Comparison of ENCODE assay signal across 2 cellular contexts in genomic region chr16:9334091-9334490, GRCh38.
TF ChIP-seq lines count a peak whose summit lies in the region.

No MANE protein-coding gene starts in this region.

TF ChIP-seq in SK-N-SH, 30 proteins besides CTCF, POLR2A, EP300 and RAD21 (continued from another document):
- TF ChIP-seq MAX (IDR thresholded peaks at IDR 0.05; ENCODE audit: low read depth) (no peak), MXI1 (IDR thresholded peaks at IDR 0.05; ENCODE audit: low read depth, low read length) (no peak), FOSL2 (IDR thresholded peaks at IDR 0.05; ENCODE audit: borderline replicate concordance, low read depth) (no peak), FOXM1 (IDR thresholded peaks at IDR 0.05; ENCODE audit: low read depth) (no peak), YY1 (IDR thresholded peaks at IDR 0.05; ENCODE audit: low read depth) (no peak), NFIC (IDR thresholded peaks at IDR 0.05; ENCODE audit: borderline replicate concordance) (no peak)

TF ChIP-seq in SK-N-SH treated with all-trans-retinoic acid at 6 μM for 48 hours, 23 proteins besides CTCF, POLR2A, EP300 and RAD21 (continued from another document):
- no peak for TF ChIP-seq CSRNP3 (CRISPR knock-in tag; IDR thresholded peaks at IDR 0.05)
- TF ChIP-seq BACH2 (CRISPR knock-in tag; IDR thresholded peaks at IDR 0.05; ENCODE audit: borderline replicate concordance), result no peak
- no peak for TF ChIP-seq PATZ1 (CRISPR knock-in tag; IDR thresholded peaks at IDR 0.05; ENCODE audit: borderline replicate concordance)
- no peak for TF ChIP-seq POU6F1 (CRISPR knock-in tag; IDR thresholded peaks at IDR 0.05; ENCODE audit: borderline replicate concordance, low read depth)
- TF ChIP-seq OSR1 (CRISPR knock-in tag; IDR thresholded peaks at IDR 0.05), result no peak
- no peak for TF ChIP-seq ZC3H10 (CRISPR knock-in tag; IDR thresholded peaks at IDR 0.05)
- no peak for TF ChIP-seq ESRRG (CRISPR knock-in tag; IDR thresholded peaks at IDR 0.05)
- no peak for TF ChIP-seq ISL1 (CRISPR knock-in tag; IDR thresholded peaks at IDR 0.05)
- no peak for TF ChIP-seq TCF4 (CRISPR knock-in tag; IDR thresholded peaks at IDR 0.05; ENCODE audit: borderline replicate concordance)
- TF ChIP-seq GLIS3 (CRISPR knock-in tag; IDR thresholded peaks at IDR 0.05), result no peak
- no peak for TF ChIP-seq RARB (CRISPR knock-in tag; IDR thresholded peaks at IDR 0.05)
- TF ChIP-seq CSDC2 (CRISPR knock-in tag; IDR thresholded peaks at IDR 0.05), result no peak
- no peak for TF ChIP-seq CREB5 (CRISPR knock-in tag; IDR thresholded peaks at IDR 0.05; ENCODE audit: low read depth)
- no peak for TF ChIP-seq TSHZ2 (CRISPR knock-in tag; IDR thresholded peaks at IDR 0.05)
